In the genomic region with DNA sequence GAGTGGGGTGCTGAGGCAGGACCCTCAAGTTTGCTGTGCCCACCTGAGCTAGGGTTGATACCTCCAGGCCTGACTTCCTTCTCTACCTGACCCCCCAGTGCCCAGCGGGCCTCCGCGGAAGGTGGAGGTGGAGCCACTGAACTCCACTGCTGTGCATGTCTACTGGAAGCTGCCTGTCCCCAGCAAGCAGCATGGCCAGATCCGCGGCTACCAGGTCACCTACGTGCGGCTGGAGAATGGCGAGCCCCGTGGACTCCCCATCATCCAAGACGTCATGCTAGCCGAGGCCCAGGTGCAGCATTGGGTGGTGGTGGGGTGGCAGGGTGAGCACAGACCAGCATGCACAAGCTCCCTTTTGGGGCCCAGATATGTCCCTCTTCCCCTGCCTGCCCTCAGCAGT, we compare ENCODE assay signal across 8 cellular contexts.
"Had no signal": no experiment of that assay in that cellular context is flagged by ENCODE, and none has a peak within 500 bp of the region (broad histone marks: within the 10 kb centered on the region; RNA-seq: fewer than 3 reads in every experiment).

No MANE protein-coding gene starts in this region.

- H3K4me3 ChIP-seq: GM12878 had no signal

- DNase-seq: GDM1, GF-D8 had no signal

- ATAC-seq: GM12878 had no signal

- FAIRE-seq: G401.6, GM12878, GM12891, GM12892, GM18507, GM19239 had no signal
